ENCODE assay signal across 8 cellular contexts in genomic region chr19:36379510-36379819, GRCh38. TPM values are rescaled to one million over a fixed set of nuclear protein-coding genes. Genes with fewer than 3 reads are reported as not detected.
DNase-seq lines count a peak whose midpoint lies in the region; ATAC-seq, FAIRE-seq and TF ChIP-seq lines count a peak whose summit lies in the region.

No MANE protein-coding gene starts in this region.

- no peaks in the 10 kb centered on the region for H4K20me1 ChIP-seq in GM12878 (ENCODE audit: control insufficient read depth, insufficient read depth)

- H3K4me2 ChIP-seq in GM12878 (ENCODE audit: control insufficient read depth, insufficient read depth), result no peak overlapping the region

- no peak overlapping the region for H3K9ac ChIP-seq in GM12878 (ENCODE audit: control insufficient read depth, insufficient read depth, low read length)

- H3K4me3 ChIP-seq in GM12878, result peak overlapping the region; percentile 87; the same call in 1 of the 2 replicates
- H3K4me3 ChIP-seq in lung, result peak overlapping the region; percentile 81

- whole genome bisulfite sequencing in GM12878 (ENCODE audit: insufficient coverage, insufficient replicate concordance, low lambda C conversion rate, missing lambda C conversion rate), result 87% methylated on average over 10 of the region's 10 CpGs
- 62 to 69% methylated on average over 10 of the region's 10 CpGs for WGBS in lung, 2 donors

- CTCF ChIA-PET in activated naive CD4-positive, alpha-beta T cell treated with anti-CD3 and anti-CD28 coated beads, Interleukin-2, amount 10 ng/mL, durations not matched to agents 7 days and 5 days (lab: Charles Lee), result no interaction called here
- CTCF ChIA-PET in GM12878 (lab: Yijun Ruan, JAX), result interaction anchor here (0.9 kb wide), 1 partner anchor 318 kb away, joined by 3 read pairs; no protein-coding TSS in a partner anchor

- DNase-seq in activated naive CD4-positive, alpha-beta T cell treated with anti-CD3 and anti-CD28 coated beads, Interleukin-2, amount 10 ng/mL, durations not matched to agents 7 days and 5 days, result no peak
- no peak for DNase-seq in activated naive CD4-positive, alpha-beta T cell treated with anti-CD3 and anti-CD28 coated beads, Interleukin-2, amount 50 U/mL, for 16 hours
- no peak for DNase-seq in GM12878 (ENCODE audit: low read depth, low spot score)
- no peak for DNase-seq in lung (ENCODE audit: low spot score)
- no peak for DNase-seq in type B pancreatic cell (ENCODE audit: extremely low spot score, unreplicated experiment)
- no peak for DNase-seq in NCI-H2107 (lab: John Stamatoyannopoulos, UW)

- SMC1A ChIA-PET in GM12878 (lab: Charles Lee; ENCODE audit: uncharacterized antibody, unreplicated experiment), result interaction anchor here (1.4 to 1.6 kb wide), 2 partner anchors 38 to 150 kb away, joined by 3 read pairs; no protein-coding TSS in a partner anchor

- H3K9me3 Mint-ChIP-seq in activated naive CD4-positive, alpha-beta T cell treated with anti-CD3 and anti-CD28 coated beads, Interleukin-2, amount 10 ng/mL, durations not matched to agents 7 days and 5 days, result peaks cover 32% of the 10 kb centered on the region
- no peaks in the 10 kb centered on the region for H3K9me3 Mint-ChIP-seq in type B pancreatic cell

- RAD21 ChIA-PET in GM12878 (lab: Charles Lee; ENCODE audit: unreplicated experiment), result interaction anchor here (1.3 kb wide), 1 partner anchor 165 kb away, joined by 4 read pairs; the partner anchor contains the start of genes ZNF146 and ZNF565

- H3K36me3 ChIP-seq in GM12878 (ENCODE audit: control insufficient read depth in 2 of 2, insufficient read depth in 2 of 2, low read length in 1 of 2) (no peaks in the 10 kb centered on the region), lung (ENCODE audit: control insufficient read depth in 2 of 2, insufficient read depth in 2 of 2, low read length in 2 of 2) (peaks cover 0 to 3% of the 10 kb centered on the region in 2 donors)

- no peak for TF ChIP-seq RAD21 in GM12878 (IDR thresholded peaks at IDR 0.05; ENCODE audit: insufficient read depth, low read depth, low read length)

- no peak for TF ChIP-seq EP300 in GM12878 (IDR thresholded peaks at IDR 0.05; ENCODE audit: borderline replicate concordance in 1 of 2, control insufficient read depth in 1 of 2, low read depth in 2 of 2, low read length in 2 of 2)

- FAIRE-seq in GM12878 (lab: Jason Lieb, UNC), result no peak

- H3K27me3 ChIP-seq in GM12878 (replicated peaks in 1 of 2; ENCODE audit: control insufficient read depth in 2 of 2, insufficient read depth in 2 of 2, low read length in 1 of 2), result no peaks in the 10 kb centered on the region
- no peaks in the 10 kb centered on the region for H3K27me3 ChIP-seq in lung (ENCODE audit: control insufficient read depth, insufficient read depth)

- peak overlapping the region; percentile 92 for H2AFZ ChIP-seq in GM12878 (ENCODE audit: control insufficient read depth, low read depth, low read length)

- H3K4me1 Mint-ChIP-seq in activated naive CD4-positive, alpha-beta T cell treated with anti-CD3 and anti-CD28 coated beads, Interleukin-2, amount 10 ng/mL, durations not matched to agents 7 days and 5 days, result peaks cover 19% of the 10 kb centered on the region
- peaks cover 16% of the 10 kb centered on the region for H3K4me1 Mint-ChIP-seq in type B pancreatic cell (ENCODE audit: unreplicated experiment)

- TF ChIP-seq CTCF in GM12878 (IDR thresholded peaks at IDR 0.05 in 2 of 3, conservative IDR thresholded peaks at IDR 0.05 in 1 of 3; ENCODE audit: control insufficient read depth in 2 of 3, extremely low read depth in 1 of 3, insufficient read depth in 1 of 3, low read depth in 3 of 3, low read length in 3 of 3) (no peak), lung (IDR thresholded peaks at IDR 0.05; ENCODE audit: control extremely low read depth, extremely low read depth) (no peak), type B pancreatic cell (conservative IDR thresholded peaks at IDR 0.05) (no peak)

- in situ Hi-C loops in GM12878 (cut with MboI), result no loop called here

- ATAC-seq in GM12878, result no peak
- ATAC-seq in lung (ENCODE audit: insufficient read depth, low FRiP score), result no peak
- ATAC-seq in GM18519 (IDR thresholded peaks at IDR 0.05; ENCODE audit: low FRiP score, unreplicated experiment), result no peak
- ATAC-seq in GM21447 (IDR thresholded peaks at IDR 0.05; ENCODE audit: unreplicated experiment), result no peak

- peak overlapping the region; percentile 82 for H3K4me3 Mint-ChIP-seq in activated naive CD4-positive, alpha-beta T cell treated with anti-CD3 and anti-CD28 coated beads, Interleukin-2, amount 10 ng/mL, durations not matched to agents 7 days and 5 days
- peak overlapping the region; percentile 93 for H3K4me3 Mint-ChIP-seq in type B pancreatic cell

- H3K9me3 ChIP-seq in GM12878 (replicated peaks; ENCODE audit: control insufficient read depth, insufficient read depth, low read length) (peaks cover 3% of the 10 kb centered on the region; the same call in 2 of the 3 replicates), lung (ENCODE audit: control insufficient read depth in 2 of 2, insufficient read depth in 1 of 2, low read length in 1 of 2) (peaks cover 0 to 4% of the 10 kb centered on the region in 2 donors)

- H3K4me1 ChIP-seq in GM12878 (ENCODE audit: control insufficient read depth, insufficient read depth, low read length) (no peaks in the 10 kb centered on the region), lung (ENCODE audit: control insufficient read depth in 2 of 2, insufficient read depth in 2 of 2, low read length in 2 of 2) (peaks cover 0 to 5% of the 10 kb centered on the region in 2 donors)

- BruUV-seq in GM12878 (replicated peaks; lab: Mats Ljungman, UMichigan), result no TSS peak

- TF ChIP-seq POLR2A in GM12878 (IDR thresholded peaks at IDR 0.05; ENCODE audit: low read depth, low read length), result no peak

- no peaks in the 10 kb centered on the region for H3K27me3 Mint-ChIP-seq in activated naive CD4-positive, alpha-beta T cell treated with anti-CD3 and anti-CD28 coated beads, Interleukin-2, amount 10 ng/mL, durations not matched to agents 7 days and 5 days
- no peaks in the 10 kb centered on the region for H3K27me3 Mint-ChIP-seq in type B pancreatic cell

- no peaks in the 10 kb centered on the region for H3K79me2 ChIP-seq in GM12878 (ENCODE audit: control insufficient read depth, insufficient read depth, low read length)

- H3K27ac ChIP-seq in GM12878 (ENCODE audit: control insufficient read depth, insufficient read depth) (no peak overlapping the region), lung (ENCODE audit: low read depth in 1 of 2, low read length in 1 of 2) (no peak overlapping the region)

- POLR2A ChIA-PET in GM12878 (lab: Charles Lee), result no interaction called here

- peaks cover 25% of the 10 kb centered on the region for H3K36me3 Mint-ChIP-seq in activated naive CD4-positive, alpha-beta T cell treated with anti-CD3 and anti-CD28 coated beads, Interleukin-2, amount 10 ng/mL, durations not matched to agents 7 days and 5 days
- H3K36me3 Mint-ChIP-seq in type B pancreatic cell, result peaks cover 7% of the 10 kb centered on the region

- intact Hi-C loops in GM12878 (cut with micrococcal nuclease; ENCODE audit: unreplicated experiment), result loop anchor here (5.0 kb wide), 1 partner anchor 113 kb away; no protein-coding TSS in a partner anchor

- H3K27ac Mint-ChIP-seq in activated naive CD4-positive, alpha-beta T cell treated with anti-CD3 and anti-CD28 coated beads, Interleukin-2, amount 10 ng/mL, durations not matched to agents 7 days and 5 days, result peak overlapping the region; percentile 94
- H3K27ac Mint-ChIP-seq in type B pancreatic cell, result no peak overlapping the region

RNA-seq across cellular contexts. Expression of gene ZFP14, which starts 0.5 kb away (rescaled TPM):
- 17.7 and 21.6 TPM in 2 replicates for total RNA-seq in GM12878 (2013; cell fraction: nucleolus; rRNA removed)
- total RNA-seq in GM12878 (2014; rRNA removed) (0.85 and 1.1 TPM in 2 replicates), GM12878 (2014; rRNA removed; fragmentation: Illumina TruSeq; extraction: Trizol) (1.3 and 1.5 TPM in 2 replicates), GM12878 (2021) (0.82 and 1.2 TPM in 2 replicates), lung (10 to 100 TPM in 1 of 2 donors, 1 to 10 TPM in 1; 3.8 to 15.5 TPM), type B pancreatic cell (ENCODE audit: low replicate concordance) (7.6 and 10.9 TPM in 2 replicates)
- polyA plus RNA-seq in GM12878 (2011; ENCODE audit: low read depth), result 1.2 TPM
- polyA plus RNA-seq in GM12878 (2011; rRNA removed) (2.6 and 4.0 TPM in 2 replicates), GM12878 (2014; fragmentation: Illumina TruSeq; extraction: Trizol) (0.48 and 0.85 TPM in 2 replicates), GM12878 (2014; fragmentation: Nextera tagmentation; extraction: Ambion mirVana) (under 1 TPM; 0.66 to 0.91 TPM), GM12878 (2014; rRNA removed) (0.39 and 0.61 TPM in 2 replicates), GM12878 (2016; fragmentation: Nextera tagmentation; extraction: Ambion mirVana) (under 1 TPM; 0.62 to 0.77 TPM), lung (1 to 10 TPM in 1 of 2 donors, under 1 TPM in 1; 0.95 to 1.6 TPM)
- 0.75 and 0.84 TPM in 2 replicates for polyA plus RNA-seq in GM12878 (2011; cell fraction: cytosol; rRNA removed)
- 2.3 and 2.8 TPM in 2 replicates for polyA plus RNA-seq in GM12878 (2011; cell fraction: nucleus; rRNA removed)
- 0.92 and 1.5 TPM in 2 replicates for polyA plus RNA-seq in GM12878 (2012)
- polyA minus RNA-seq in GM12878 (2011; rRNA and poly(A)+ RNA removed), result 3.7 and 4.0 TPM in 2 replicates
- polyA minus RNA-seq in GM12878 (2011; cell fraction: cytosol; rRNA and poly(A)+ RNA removed), result 0.94 and 2.0 TPM in 2 replicates
- 1.5 and 2.4 TPM in 2 replicates for polyA minus RNA-seq in GM12878 (2011; cell fraction: nucleus; rRNA and poly(A)+ RNA removed)

RNA-seq across cellular contexts. Expression of gene ZFP82, which starts 39.0 kb away (rescaled TPM):
- 18.3 and 20.0 TPM in 2 replicates for total RNA-seq in GM12878 (2013; cell fraction: nucleolus; rRNA removed)
- total RNA-seq in GM12878 (2014; rRNA removed) (2.5 and 2.9 TPM in 2 replicates), GM12878 (2014; rRNA removed; fragmentation: Illumina TruSeq; extraction: Trizol) (3.1 and 3.4 TPM in 2 replicates), GM12878 (2021) (2.0 and 2.6 TPM in 2 replicates), lung (10 to 100 TPM in 1 of 2 donors, 1 to 10 TPM in 1; 3.9 to 11.5 TPM), type B pancreatic cell (ENCODE audit: low replicate concordance) (6.0 and 13.0 TPM in 2 replicates)
- polyA plus RNA-seq in GM12878 (2011; ENCODE audit: low read depth), result 1.8 TPM
- polyA plus RNA-seq in GM12878 (2011; rRNA removed) (5.4 and 9.1 TPM in 2 replicates), GM12878 (2014; fragmentation: Illumina TruSeq; extraction: Trizol) (2.1 and 2.2 TPM in 2 replicates), GM12878 (2014; fragmentation: Nextera tagmentation; extraction: Ambion mirVana) (1 to 10 TPM; 2.0 to 2.2 TPM), GM12878 (2014; rRNA removed) (1.2 and 2.0 TPM in 2 replicates), GM12878 (2016; fragmentation: Nextera tagmentation; extraction: Ambion mirVana) (1 to 10 TPM; 4.1 to 4.8 TPM), lung (1 to 10 TPM; 1.5 to 2.1 TPM)
- polyA plus RNA-seq in GM12878 (2011; cell fraction: cytosol; rRNA removed), result 2.3 and 2.6 TPM in 2 replicates
- polyA plus RNA-seq in GM12878 (2011; cell fraction: nucleus; rRNA removed), result 3.4 and 3.9 TPM in 2 replicates
- polyA plus RNA-seq in GM12878 (2012), result 2.2 and 3.4 TPM in 2 replicates
- polyA minus RNA-seq in GM12878 (2011; rRNA and poly(A)+ RNA removed), result 7.3 and 9.1 TPM in 2 replicates
- polyA minus RNA-seq in GM12878 (2011; cell fraction: cytosol; rRNA and poly(A)+ RNA removed), result 2.0 and 2.3 TPM in 2 replicates
- polyA minus RNA-seq in GM12878 (2011; cell fraction: nucleus; rRNA and poly(A)+ RNA removed), result 2.9 and 5.3 TPM in 2 replicates
